23 cellular contexts compared by ENCODE assay signal in genomic region chr2:39583781-39584180, GRCh38.
DNase-seq lines count a peak whose midpoint lies in the region; ATAC-seq and TF ChIP-seq lines count a peak whose summit lies in the region.
"Had no signal": no experiment of that assay in that cellular context is flagged by ENCODE, and none has a peak within 500 bp of the region (broad histone marks: within the 10 kb centered on the region; RNA-seq: fewer than 3 reads in every experiment).

No MANE protein-coding gene starts in this region.

- no peak overlapping the region for H3K27ac Mint-ChIP-seq in natural killer cell treated with Interleukin-12 subunit alpha and Interleukin-12 subunit beta and Interleukin-15 and Interleukin-18, amount 100 ng/mL, for 72 hours
- H3K27ac Mint-ChIP-seq: CD4-positive, alpha-beta T cell had no signal

- peaks cover 3 to 13% of the 10 kb centered on the region in 2 donors for H3K27me3 Mint-ChIP-seq in natural killer cell treated with Interleukin-12 subunit alpha and Interleukin-12 subunit beta and Interleukin-15 and Interleukin-18, amount 100 ng/mL, for 72 hours
- H3K27me3 Mint-ChIP-seq: CD4-positive, alpha-beta T cell had no signal

- H3K4me1 ChIP-seq in osteoblast (ENCODE audit: insufficient read depth, low read length): peaks cover 10% of the 10 kb centered on the region
- H3K4me1 ChIP-seq in OCI-LY7 (ENCODE audit: insufficient read depth, low read length, poor library complexity, severe bottlenecking): no peaks in the 10 kb centered on the region
- H3K4me1 ChIP-seq: BLaER1 treated with 17β-estradiol and CSF1 and Interleukin-3, amounts not matched to agents 10 nM and 100 nM had no signal

- H4K20me1 ChIP-seq in osteoblast (ENCODE audit: insufficient read depth, low read length): no peaks in the 10 kb centered on the region
- H4K20me1 ChIP-seq in OCI-LY7 (ENCODE audit: insufficient read depth, low read length): no peaks in the 10 kb centered on the region
- H4K20me1 ChIP-seq: BLaER1 treated with 17β-estradiol and CSF1 and Interleukin-3, amounts not matched to agents 10 nM and 100 nM had no signal

- POLR2A ChIA-PET in OCI-LY7 (lab: Charles Lee): no interaction called here

- no peaks in the 10 kb centered on the region for H3K36me3 ChIP-seq in osteoblast (ENCODE audit: insufficient read depth, low read length)
- H3K36me3 ChIP-seq in OCI-LY7 (ENCODE audit: insufficient read depth, low read length): no peaks in the 10 kb centered on the region
- H3K36me3 ChIP-seq: BLaER1 treated with 17β-estradiol and CSF1 and Interleukin-3, amounts not matched to agents 10 nM and 100 nM had no signal

- no peaks in the 10 kb centered on the region for H3K4me1 Mint-ChIP-seq in natural killer cell treated with Interleukin-12 subunit alpha and Interleukin-12 subunit beta and Interleukin-15 and Interleukin-18, amount 100 ng/mL, for 72 hours (ENCODE audit: low read depth in 2 of 2)

- H3K9me3 Mint-ChIP-seq in natural killer cell treated with Interleukin-12 subunit alpha and Interleukin-12 subunit beta and Interleukin-15 and Interleukin-18, amount 100 ng/mL, for 72 hours: peaks cover 7% of the 10 kb centered on the region

- no peaks in the 10 kb centered on the region for H3K27me3 ChIP-seq in osteoblast (ENCODE audit: insufficient read depth, low read length)
- H3K27me3 ChIP-seq: BLaER1 treated with 17β-estradiol and CSF1 and Interleukin-3, amounts not matched to agents 10 nM and 100 nM had no signal

- no peaks in the 10 kb centered on the region for H3K9me2 ChIP-seq in OCI-LY7 (ENCODE audit: insufficient read depth, low read length)

- H3K4me3 ChIP-seq in fibroblast of villous mesenchyme (ENCODE audit: low read depth, low read length) (no peak overlapping the region), osteoblast (ENCODE audit: insufficient read depth, low read length) (no peak overlapping the region), OCI-LY7 (ENCODE audit: low read depth, low read length, poor library complexity, severe bottlenecking) (no peak overlapping the region)
- H3K4me3 ChIP-seq: BLaER1 treated with 17β-estradiol and CSF1 and Interleukin-3, amounts not matched to agents 10 nM and 100 nM; GM12878 had no signal

- CTCF ChIA-PET in OCI-LY7 (lab: Charles Lee; ENCODE audit: unreplicated experiment): no interaction called here

- BruUV-seq in OCI-LY7 (replicated peaks; lab: Mats Ljungman, UMichigan): no TSS peak

- no peak overlapping the region for H3K4me2 ChIP-seq in osteoblast (ENCODE audit: insufficient read depth, low read length)
- H3K4me2 ChIP-seq in OCI-LY7 (ENCODE audit: low read length): no peak overlapping the region
- H3K4me2 ChIP-seq: BLaER1 treated with 17β-estradiol and CSF1 and Interleukin-3, amounts not matched to agents 10 nM and 100 nM had no signal

- H3K4me3 Mint-ChIP-seq in natural killer cell treated with Interleukin-12 subunit alpha and Interleukin-12 subunit beta and Interleukin-15 and Interleukin-18, amount 100 ng/mL, for 72 hours: no peak overlapping the region
- H3K4me3 Mint-ChIP-seq: CD4-positive, alpha-beta T cell had no signal

- H3K9me3 ChIP-seq in osteoblast (ENCODE audit: low read depth, low read length): no peaks in the 10 kb centered on the region
- H3K9me3 ChIP-seq in OCI-LY7 (ENCODE audit: low read length): no peaks in the 10 kb centered on the region

- TF ChIP-seq CTCF in fibroblast of villous mesenchyme (IDR thresholded peaks at IDR 0.05; ENCODE audit: insufficient read depth, low read depth, low read length): no peak
- no peak for TF ChIP-seq CTCF in osteoblast (IDR thresholded peaks at IDR 0.05; ENCODE audit: extremely low read depth, low read depth, low read length)
- no peak for TF ChIP-seq CTCF in OCI-LY7 (conservative IDR thresholded peaks at IDR 0.05; ENCODE audit: low read length)

- ATAC-seq in GM18517 (IDR thresholded peaks at IDR 0.05; ENCODE audit: unreplicated experiment): no peak
- ATAC-seq in natural killer cell treated with Interleukin-12 subunit alpha and Interleukin-12 subunit beta and Interleukin-15 and Interleukin-18, amount 100 ng/mL, for 72 hours: no peak
- ATAC-seq: GM12878, Panc1 had no signal

- intact Hi-C loops in OCI-LY7 (cut with micrococcal nuclease; ENCODE audit: unreplicated experiment): loop anchor here (2.0 kb wide), 1 partner anchor 25 kb away; no protein-coding TSS in a partner anchor

- H3K36me3 Mint-ChIP-seq in natural killer cell treated with Interleukin-12 subunit alpha and Interleukin-12 subunit beta and Interleukin-15 and Interleukin-18, amount 100 ng/mL, for 72 hours: no peaks in the 10 kb centered on the region

- H3K27ac ChIP-seq in osteoblast (ENCODE audit: low read depth, low read length) (no peak overlapping the region), OCI-LY7 (ENCODE audit: low read depth, low read length, poor library complexity, severe bottlenecking) (no peak overlapping the region)
- H3K27ac ChIP-seq: BLaER1 treated with 17β-estradiol and CSF1 and Interleukin-3, amounts not matched to agents 10 nM and 100 nM; RWPE1 had no signal

- no peak overlapping the region for H2AFZ ChIP-seq in osteoblast (ENCODE audit: low read length)
- H2AFZ ChIP-seq in OCI-LY7 (ENCODE audit: low read length): no peak overlapping the region

- H3K79me2 ChIP-seq in osteoblast (ENCODE audit: insufficient read depth, low read length) (no peaks in the 10 kb centered on the region), OCI-LY7 (ENCODE audit: insufficient read depth, low read depth, low read length) (no peaks in the 10 kb centered on the region)

- DNase-seq in EH (ENCODE audit: low read depth) (peak; percentile 10), amniotic epithelial cell (ENCODE audit: low read depth) (peak; percentile 31), fibroblast of villous mesenchyme (ENCODE audit: low read depth) (peak; percentile 24), osteoblast (ENCODE audit: insufficient read length, low spot score, missing footprints) (peak; percentile 29), T-helper 9 cell (no peak), OCI-LY7 (ENCODE audit: low spot score) (no peak)
- no peak for DNase-seq in natural killer cell treated with Interleukin-12 subunit alpha and Interleukin-12 subunit beta and Interleukin-15 and Interleukin-18, amount 100 ng/mL, for 72 hours (ENCODE audit: low spot score)
- DNase-seq: AML-193; CD4-positive, alpha-beta T cell; COR-L47; DMS53; KBM-7; MM.1S; NCI-H2029 treated with DMSO at 0.1 percent for 48 hours; NCI-H2171; NCI-H226; NCI-H510A; SHP77 had no signal

Comparison
In these comparisons a context has a peak if more than half of its experiments do, and no peak if none do; other contexts are left out.
1. DNase-seq: peak in EH (single experiment), amniotic epithelial cell (single experiment), fibroblast of villous mesenchyme (single experiment) and osteoblast (single experiment); none in natural killer cell treated with Interleukin-12 subunit alpha and Interleukin-12 subunit beta and Interleukin-15 and Interleukin-18, amount 100 ng/mL, for 72 hours (single experiment), T-helper 9 cell (single experiment) and OCI-LY7 (single experiment).